8 cellular contexts compared by ENCODE assay signal in the genomic region with DNA sequence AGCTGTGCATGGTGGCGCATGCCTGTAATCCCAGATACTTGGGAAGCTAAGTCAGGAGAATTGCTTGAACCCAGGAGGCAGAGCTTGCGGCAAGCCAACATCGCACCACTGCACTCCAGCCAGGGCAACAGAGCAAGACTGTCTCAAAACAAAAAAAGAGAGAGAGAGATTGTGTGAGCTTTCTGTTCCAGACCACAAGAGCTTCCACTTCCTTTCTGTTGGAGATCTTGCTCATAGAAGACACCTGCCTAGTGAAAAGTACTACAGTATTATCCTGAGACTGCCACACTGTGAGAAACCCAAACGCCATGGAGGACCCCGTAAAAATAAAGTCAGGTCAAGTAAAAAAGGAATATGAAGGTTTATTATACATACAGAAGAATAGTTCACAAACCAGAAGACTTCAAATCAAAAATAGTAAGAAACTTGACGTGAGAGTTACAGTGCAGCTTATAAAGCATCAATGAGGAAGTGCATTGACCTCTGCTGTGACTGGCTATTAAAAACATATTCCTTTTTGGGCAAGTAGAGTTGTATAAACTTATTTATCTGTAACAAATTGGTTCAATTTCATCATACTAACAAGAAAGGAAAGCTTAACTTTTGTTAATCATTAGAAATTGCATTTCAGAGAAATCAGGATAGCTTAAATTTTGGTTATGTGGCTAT. TPM values are rescaled to one million over a fixed set of nuclear protein-coding genes. Genes with fewer than 3 reads are reported as not detected.
DNase-seq lines count a peak whose midpoint lies in the region; ATAC-seq and FAIRE-seq lines count a peak whose summit lies in the region.

No MANE protein-coding gene starts in this region.

- H3K9me3 Mint-ChIP-seq in CD4-positive, alpha-beta memory T cell, result peaks cover 0 to 2% (median 0%) of the 10 kb centered on the region in 8 donors
- peaks cover 18% of the 10 kb centered on the region for H3K9me3 Mint-ChIP-seq in activated CD4-positive, alpha-beta T cell treated with anti-CD3 and anti-CD28 coated beads, Interleukin-2, amount 10 ng/mL, durations not matched to agents 7 days and 5 days

- CTCF ChIA-PET in CD4-positive, alpha-beta memory T cell (lab: Charles Lee; ENCODE audit: partially characterized antibody), result interaction anchor here (0.9 to 1.5 kb wide), 4 partner anchors 56 to 295 kb away, joined by 3 to 7 read pairs (median 3); no protein-coding TSS in a partner anchor
- CTCF ChIA-PET in activated CD4-positive, alpha-beta T cell treated with anti-CD3 and anti-CD28 coated beads, Interleukin-2, amount 10 ng/mL, durations not matched to agents 7 days and 5 days (lab: Charles Lee), result interaction anchor here (1.1 to 1.4 kb wide), 3 partner anchors 10 to 82 kb away, joined by 3 to 4 read pairs (median 3); no protein-coding TSS in a partner anchor

- H3K27ac ChIP-seq in CD4-positive, alpha-beta memory T cell (ENCODE audit: low read depth, low read length), result no peak overlapping the region

- no peak for FAIRE-seq in frontal cortex (lab: Jason Lieb, UNC)

- peaks cover 42 to 89% (median 67%) of the 10 kb centered on the region in 4 donors for H3K4me1 Mint-ChIP-seq in CD4-positive, alpha-beta memory T cell
- H3K4me1 Mint-ChIP-seq in activated CD4-positive, alpha-beta T cell treated with anti-CD3 and anti-CD28 coated beads, Interleukin-2, amount 10 ng/mL, durations not matched to agents 7 days and 5 days, result peaks cover 60% of the 10 kb centered on the region

- ATAC-seq in GM19372 (IDR thresholded peaks at IDR 0.05; ENCODE audit: low read depth, unreplicated experiment), result peak; percentile 65
- peak; percentile 72 for ATAC-seq in HG03159 (IDR thresholded peaks at IDR 0.05; ENCODE audit: unreplicated experiment)

- no peaks in the 10 kb centered on the region for H3K9me3 ChIP-seq in CD4-positive, alpha-beta memory T cell (ENCODE audit: control insufficient read depth in 1 of 2, low read length in 2 of 2)

- H3K27me3 Mint-ChIP-seq in CD4-positive, alpha-beta memory T cell, result no peaks in the 10 kb centered on the region
- H3K27me3 Mint-ChIP-seq in activated CD4-positive, alpha-beta T cell treated with anti-CD3 and anti-CD28 coated beads, Interleukin-2, amount 10 ng/mL, durations not matched to agents 7 days and 5 days, result no peaks in the 10 kb centered on the region

- H3K36me3 Mint-ChIP-seq in CD4-positive, alpha-beta memory T cell, result peaks cover 0 to 9% of the 10 kb centered on the region in 2 donors
- peaks cover 13% of the 10 kb centered on the region for H3K36me3 Mint-ChIP-seq in activated CD4-positive, alpha-beta T cell treated with anti-CD3 and anti-CD28 coated beads, Interleukin-2, amount 10 ng/mL, durations not matched to agents 7 days and 5 days (ENCODE audit: low read depth)

- POLR2A ChIA-PET in CD4-positive, alpha-beta memory T cell (lab: Charles Lee; ENCODE audit: partially characterized antibody), result interaction anchor here (0.7 to 2.1 kb wide), 19 partner anchors 9 to 307 kb away, joined by 3 to 17 read pairs (median 4); a partner anchor contains a TSS
- POLR2A ChIA-PET in activated CD4-positive, alpha-beta T cell treated with anti-CD3 and anti-CD28 coated beads, Interleukin-2, amount 10 ng/mL, durations not matched to agents 7 days and 5 days (lab: Charles Lee), result no interaction called here

- intact Hi-C loops in CD4-positive, alpha-beta memory T cell (cut with micrococcal nuclease), result loop anchor here (1.0 to 10.0 kb wide), 2 partner anchors 13 to 149 kb away; no protein-coding TSS in a partner anchor

- no peaks in the 10 kb centered on the region for H3K27me3 ChIP-seq in CD4-positive, alpha-beta memory T cell (ENCODE audit: insufficient read depth, low read length)

- peak overlapping the region; percentile 76 to 98 (median 92) for H3K27ac Mint-ChIP-seq in CD4-positive, alpha-beta memory T cell
- H3K27ac Mint-ChIP-seq in activated CD4-positive, alpha-beta T cell treated with anti-CD3 and anti-CD28 coated beads, Interleukin-2, amount 10 ng/mL, durations not matched to agents 7 days and 5 days, result peak overlapping the region; percentile 96

- peak overlapping the region; percentile 47 to 86 (median 82) for H3K4me3 Mint-ChIP-seq in CD4-positive, alpha-beta memory T cell
- H3K4me3 Mint-ChIP-seq in activated CD4-positive, alpha-beta T cell treated with anti-CD3 and anti-CD28 coated beads, Interleukin-2, amount 10 ng/mL, durations not matched to agents 7 days and 5 days, result peak overlapping the region; percentile 69

- peak overlapping the region in 1 of 2 donors; percentile 4 for H3K4me3 ChIP-seq in CD4-positive, alpha-beta memory T cell (ENCODE audit: low read length in 2 of 2)

- H3K36me3 ChIP-seq in CD4-positive, alpha-beta memory T cell (ENCODE audit: insufficient read depth, low read length), result no peaks in the 10 kb centered on the region

- DNase-seq in CD4-positive, alpha-beta memory T cell, result peak; percentile 56 to 75 (median 63)
- peak; percentile 53 for DNase-seq in activated CD4-positive, alpha-beta T cell treated with anti-CD3 and anti-CD28 coated beads, Interleukin-2, amount 10 ng/mL, durations not matched to agents 7 days and 5 days
- DNase-seq in D341Med (ENCODE audit: low spot score) (no peak), NCI-H1105 treated with DMSO at 0.1 percent for 48 hours (lab: John Stamatoyannopoulos, UW) (no peak), frontal cortex (ENCODE audit: low spot score in 2 of 2) (no peak)
- no peak for DNase-seq in effector CD8-positive, alpha-beta T cell (lab: John Stamatoyannopoulos, UW)

- H3K4me1 ChIP-seq in CD4-positive, alpha-beta memory T cell (ENCODE audit: insufficient read depth, low read length), result peaks cover 66% of the 10 kb centered on the region

RNA-seq across cellular contexts. Expression of a gene that starts 4.3 kb away (rescaled TPM):
- 100 to 1,000 TPM; 264 to 277 TPM for total RNA-seq in CD4-positive, alpha-beta memory T cell
- 100 to 1,000 TPM; 176 to 275 TPM for polyA plus RNA-seq in CD4-positive, alpha-beta memory T cell
- 100 to 1,000 TPM; 137 to 143 TPM for total RNA-seq in activated CD4-positive, alpha-beta T cell treated with anti-CD3 and anti-CD28 coated beads, Interleukin-2, amount 10 ng/mL, durations not matched to agents 7 days and 5 days
- 6.5 TPM for total RNA-seq in frontal cortex

Comparison
In these comparisons a context has a peak if more than half of its experiments do, and no peak if none do; other contexts are left out.
1. DNase-seq: peak in CD4-positive, alpha-beta memory T cell (5 of 5) and activated CD4-positive, alpha-beta T cell treated with anti-CD3 and anti-CD28 coated beads, Interleukin-2, amount 10 ng/mL, durations not matched to agents 7 days and 5 days (single experiment); none in D341Med (single experiment), effector CD8-positive, alpha-beta T cell (single experiment), NCI-H1105 treated with DMSO at 0.1 percent for 48 hours (single experiment) and frontal cortex (0 of 2).
2. RNA of a gene that starts 4.3 kb away (total RNA-seq): 264 to 277 TPM in CD4-positive, alpha-beta memory T cell and 137 to 143 TPM in activated CD4-positive, alpha-beta T cell treated with anti-CD3 and anti-CD28 coated beads, Interleukin-2, amount 10 ng/mL, durations not matched to agents 7 days and 5 days; 6.5 TPM in frontal cortex (single experiment); every median in the first group is over 10 times any median in the second.